16 cellular contexts compared by ENCODE assay signal in the genomic region with DNA sequence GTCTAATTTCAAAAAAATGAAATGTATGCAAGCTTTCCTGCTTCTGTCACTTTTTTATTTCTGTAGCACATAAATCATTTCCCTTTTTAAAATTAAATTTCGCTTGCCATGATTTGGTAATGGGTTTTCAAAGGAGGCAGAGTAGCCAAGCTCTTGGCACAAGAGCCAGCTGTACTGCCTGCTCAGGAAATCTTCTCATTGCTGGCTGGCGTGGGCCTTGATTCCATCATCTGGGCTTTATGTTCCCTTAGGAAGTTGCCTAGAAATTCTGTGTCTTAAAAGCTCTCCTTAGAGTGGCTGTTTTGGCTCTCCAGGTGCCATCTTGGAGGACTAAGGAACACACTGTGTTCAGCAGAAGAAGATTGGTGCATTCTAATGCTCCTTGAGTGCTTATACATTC.
DNase-seq lines count a peak whose midpoint lies in the region; ATAC-seq lines count a peak whose summit lies in the region.
"Had no signal": no experiment of that assay in that cellular context is flagged by ENCODE, and none has a peak within 500 bp of the region (broad histone marks: within the 10 kb centered on the region; RNA-seq: fewer than 3 reads in every experiment).

No MANE protein-coding gene starts in this region.

- H3K27ac Mint-ChIP-seq in activated naive CD4-positive, alpha-beta T cell treated with anti-CD3 and anti-CD28 coated beads for 36 hours: peak overlapping the region; percentile 30
- H3K27ac Mint-ChIP-seq in naive B cell: peak overlapping the region; percentile 88 to 100 (median 92)
- no peak overlapping the region for H3K27ac Mint-ChIP-seq in activated CD8-positive, alpha-beta T cell treated with anti-CD3 and anti-CD28 coated beads, Interleukin-2, amount 10 ng/mL, durations not matched to agents 7 days and 5 days
- H3K27ac Mint-ChIP-seq: HFFc6 had no signal

- no peaks in the 10 kb centered on the region for H3K27me3 Mint-ChIP-seq in activated naive CD4-positive, alpha-beta T cell treated with anti-CD3 and anti-CD28 coated beads for 36 hours (ENCODE audit: low read depth)
- H3K27me3 Mint-ChIP-seq in naive B cell: no peaks in the 10 kb centered on the region
- no peaks in the 10 kb centered on the region for H3K27me3 Mint-ChIP-seq in activated CD8-positive, alpha-beta T cell treated with anti-CD3 and anti-CD28 coated beads, Interleukin-2, amount 10 ng/mL, durations not matched to agents 7 days and 5 days (ENCODE audit: low read depth)
- H3K27me3 Mint-ChIP-seq: CD4-positive, alpha-beta memory T cell had no signal

- no peak for ATAC-seq in naive B cell (ENCODE audit: low read depth in 2 of 2)
- ATAC-seq in aorta (ENCODE audit: low FRiP score): no peak
- ATAC-seq in activated CD8-positive, alpha-beta T cell treated with anti-CD3 and anti-CD28 coated beads, Interleukin-2, amount 10 ng/mL, durations not matched to agents 7 days and 5 days: no peak
- no peak for ATAC-seq in GM18907 (IDR thresholded peaks at IDR 0.05; ENCODE audit: unreplicated experiment)

- H3K36me3 Mint-ChIP-seq in activated naive CD4-positive, alpha-beta T cell treated with anti-CD3 and anti-CD28 coated beads for 36 hours (ENCODE audit: low read depth): peaks cover 87% of the 10 kb centered on the region
- H3K36me3 Mint-ChIP-seq in naive B cell: peaks cover 32 to 47% of the 10 kb centered on the region in 2 donors
- peaks cover 70% of the 10 kb centered on the region for H3K36me3 Mint-ChIP-seq in activated CD8-positive, alpha-beta T cell treated with anti-CD3 and anti-CD28 coated beads, Interleukin-2, amount 10 ng/mL, durations not matched to agents 7 days and 5 days (ENCODE audit: low read depth)

- H3K36me3 ChIP-seq in MG63 (peaks cover 5% of the 10 kb centered on the region; the same call in 1 of the 2 replicates), aorta (ENCODE audit: control insufficient read depth in 1 of 2, insufficient read depth in 2 of 2, low read length in 1 of 2) (no peaks in the 10 kb centered on the region)

- peak overlapping the region; percentile 29 to 89 for H3K27ac ChIP-seq in aorta (ENCODE audit: low read depth in 1 of 2, low read length in 2 of 2)
- H3K27ac ChIP-seq: PC-9 had no signal

- no peaks in the 10 kb centered on the region for H3K9me3 Mint-ChIP-seq in activated naive CD4-positive, alpha-beta T cell treated with anti-CD3 and anti-CD28 coated beads for 36 hours
- peaks cover 0 to 2% (median 0%) of the 10 kb centered on the region in 7 donors for H3K9me3 Mint-ChIP-seq in naive B cell
- no peaks in the 10 kb centered on the region for H3K9me3 Mint-ChIP-seq in activated CD8-positive, alpha-beta T cell treated with anti-CD3 and anti-CD28 coated beads, Interleukin-2, amount 10 ng/mL, durations not matched to agents 7 days and 5 days (ENCODE audit: insufficient read depth)
- H3K9me3 Mint-ChIP-seq: HFFc6 had no signal

- CTCF ChIA-PET in activated naive CD4-positive, alpha-beta T cell treated with anti-CD3 and anti-CD28 coated beads for 36 hours (lab: Charles Lee): interaction anchor here (0.7 kb wide), 1 partner anchor 17 kb away, joined by 5 read pairs; no protein-coding TSS in a partner anchor
- CTCF ChIA-PET in activated CD8-positive, alpha-beta T cell treated with anti-CD3 and anti-CD28 coated beads, Interleukin-2, amount 10 ng/mL, durations not matched to agents 7 days and 5 days (lab: Charles Lee): interaction anchor here (1.3 kb wide), 1 partner anchor 11 kb away, joined by 4 read pairs; no protein-coding TSS in a partner anchor

- no peak for DNase-seq in activated naive CD4-positive, alpha-beta T cell treated with anti-CD3 and anti-CD28 coated beads for 36 hours
- no peak for DNase-seq in activated naive CD4-positive, alpha-beta T cell treated with anti-CD3 and anti-CD28 coated beads, Interleukin-2, amount 50 U/mL, for 16 hours
- DNase-seq in MG63 (peak; percentile 24), naive B cell (no peak), aorta (peak in 1 of 2 donors; percentile 65)
- no peak for DNase-seq in activated CD8-positive, alpha-beta T cell treated with anti-CD3 and anti-CD28 coated beads, Interleukin-2, amount 10 ng/mL, durations not matched to agents 7 days and 5 days
- DNase-seq: CD4-positive, alpha-beta memory T cell; DMS79 treated with DMSO at 0.1 percent for 48 hours; GDM1; HFFc6; KBM-7; NCI-H1092; NCI-H1694; NCI-H69; PC-9 had no signal

- peaks cover 61% of the 10 kb centered on the region for H3K4me1 Mint-ChIP-seq in activated naive CD4-positive, alpha-beta T cell treated with anti-CD3 and anti-CD28 coated beads for 36 hours (ENCODE audit: low read depth)
- H3K4me1 Mint-ChIP-seq in naive B cell: peaks cover 74 to 90% (median 88%) of the 10 kb centered on the region in 3 donors
- peaks cover 16% of the 10 kb centered on the region for H3K4me1 Mint-ChIP-seq in activated CD8-positive, alpha-beta T cell treated with anti-CD3 and anti-CD28 coated beads, Interleukin-2, amount 10 ng/mL, durations not matched to agents 7 days and 5 days (ENCODE audit: low read depth)

- peaks cover 12 to 13% of the 10 kb centered on the region in 2 donors for H3K4me1 ChIP-seq in aorta (ENCODE audit: control insufficient read depth in 1 of 2, insufficient read depth in 2 of 2, low read length in 2 of 2)

- H3K9me3 ChIP-seq in MG63 (no peaks in the 10 kb centered on the region), aorta (ENCODE audit: control insufficient read depth, low read length) (no peaks in the 10 kb centered on the region)

- 5 to 11% methylated on average over 2 of the region's 2 CpGs for WGBS in aorta, 2 donors

- POLR2A ChIA-PET in activated CD8-positive, alpha-beta T cell treated with anti-CD3 and anti-CD28 coated beads, Interleukin-2, amount 10 ng/mL, durations not matched to agents 7 days and 5 days (lab: Charles Lee): no interaction called here

- intact Hi-C loops in activated naive CD4-positive, alpha-beta T cell treated with anti-CD3 and anti-CD28 coated beads for 36 hours (cut with micrococcal nuclease): no loop called here
- intact Hi-C loops in aorta (cut with DNase I): no loop called here

- H3K27me3 ChIP-seq in MG63: no peaks in the 10 kb centered on the region
- no peaks in the 10 kb centered on the region for H3K27me3 ChIP-seq in aorta (ENCODE audit: control insufficient read depth in 1 of 2, insufficient read depth in 2 of 2, low read length in 1 of 2)

- H3K4me3 Mint-ChIP-seq in activated naive CD4-positive, alpha-beta T cell treated with anti-CD3 and anti-CD28 coated beads for 36 hours: no peak overlapping the region
- peak overlapping the region in 3 of 8 donors; percentile 29 to 78 (median 68) for H3K4me3 Mint-ChIP-seq in naive B cell
- H3K4me3 Mint-ChIP-seq in activated CD8-positive, alpha-beta T cell treated with anti-CD3 and anti-CD28 coated beads, Interleukin-2, amount 10 ng/mL, durations not matched to agents 7 days and 5 days: no peak overlapping the region
- H3K4me3 Mint-ChIP-seq: CD4-positive, alpha-beta memory T cell; HFFc6 had no signal

- H3K4me3 ChIP-seq in MG63: no peak overlapping the region
- no peak overlapping the region for H3K4me3 ChIP-seq in aorta (ENCODE audit: low read length in 2 of 2)
- H3K4me3 ChIP-seq: PC-9 had no signal
